ENCODE assay signal across 11 cellular contexts in genomic region chr10:5581670-5582566, GRCh38. TPM values are rescaled to one million over a fixed set of nuclear protein-coding genes. Genes with fewer than 3 reads are reported as not detected.
A peak's percentile ranks its signal among the peaks of the same experiment; 100 is the strongest.
DNase-seq lines count a peak whose midpoint lies in the region; ATAC-seq and TF ChIP-seq lines count a peak whose summit lies in the region.
"Had no signal": no experiment of that assay in that cellular context is flagged by ENCODE, and none has a peak within 500 bp of the region (broad histone marks: within the 10 kb centered on the region; RNA-seq: fewer than 3 reads in every experiment).

No MANE protein-coding gene starts in this region.

- TF ChIP-seq CTCF in GM12864 (IDR thresholded peaks at IDR 0.05; ENCODE audit: low read depth, low read length, missing control alignments), result no peak
- TF ChIP-seq CTCF in PC-9 (conservative IDR thresholded peaks at IDR 0.05), result no peak
- TF ChIP-seq CTCF in Calu3 (IDR thresholded peaks at IDR 0.05; ENCODE audit: unreplicated experiment), result no peak

- CTCF ChIA-PET in PC-9 (lab: Charles Lee), result interaction anchor here (0.6 kb wide), 1 partner anchor 41 kb away, joined by 6 read pairs; no protein-coding TSS in a partner anchor
- CTCF ChIA-PET in Calu3 (lab: Charles Lee), result interaction anchor here (0.6 kb wide), 1 partner anchor 140 kb away, joined by 11 read pairs; no protein-coding TSS in a partner anchor

- POLR2A ChIA-PET in PC-9 (lab: Charles Lee; ENCODE audit: unreplicated experiment), result interaction anchor here (0.6 to 2.2 kb wide), 5 partner anchors 28 to 136 kb away, joined by 3 to 21 read pairs (median 6); no protein-coding TSS in a partner anchor
- POLR2A ChIA-PET in naive thymus-derived CD8-positive, alpha-beta T cell (lab: Charles Lee), result no interaction called here

- DNase-seq in GM12864 (ENCODE audit: low read depth) (peak; percentile 72), PC-9 (no peak), Calu3 (no peak), NCI-H1436 treated with DMSO at 0.1 percent for 48 hours (lab: John Stamatoyannopoulos, UW) (no peak), inferior parietal cortex (ENCODE audit: extremely low spot score) (no peak)
- DNase-seq in naive thymus-derived CD8-positive, alpha-beta T cell, result no peak
- DNase-seq: brain microvascular endothelial cell; stimulated activated CD4-positive, alpha-beta T cell treated with anti-CD3 and anti-CD28 coated beads, Interleukin-15, amount 100 ng/mL, for 24 hours had no signal

- H3K27ac ChIP-seq in PC-9, result peak overlapping the region; percentile 99
- H3K27ac ChIP-seq: brain microvascular endothelial cell, thoracic aorta had no signal

- ATAC-seq in GM19467 (IDR thresholded peaks at IDR 0.05; ENCODE audit: unreplicated experiment) (peak; percentile 64), HG03045 (IDR thresholded peaks at IDR 0.05; ENCODE audit: unreplicated experiment) (peak; percentile 47)
- ATAC-seq in naive thymus-derived CD8-positive, alpha-beta T cell, result no peak

- intact Hi-C loops in PC-9 (cut with micrococcal nuclease; ENCODE audit: unreplicated experiment) (no loop called here), Calu3 (cut with micrococcal nuclease; ENCODE audit: unreplicated experiment) (no loop called here)

- H3K27me3 ChIP-seq in PC-9 (ENCODE audit: insufficient read depth, low read depth), result no peaks in the 10 kb centered on the region
- H3K27me3 ChIP-seq: brain microvascular endothelial cell had no signal

- peaks cover 49% of the 10 kb centered on the region for H3F3A ChIP-seq in PC-9 (ENCODE audit: insufficient read depth, low read depth)

- H3K4me2 ChIP-seq in PC-9, result peak overlapping the region; percentile 76

- H3K27me3 Mint-ChIP-seq in Calu3 (ENCODE audit: unreplicated experiment), result no peaks in the 10 kb centered on the region
- peaks cover 0 to 10% (median 2%) of the 10 kb centered on the region in 5 donors for H3K27me3 Mint-ChIP-seq in naive thymus-derived CD8-positive, alpha-beta T cell

- no peak overlapping the region for H3K4me3 Mint-ChIP-seq in Calu3 (ENCODE audit: low read depth, unreplicated experiment)
- peak overlapping the region in 1 of 10 donors; percentile 37 for H3K4me3 Mint-ChIP-seq in naive thymus-derived CD8-positive, alpha-beta T cell

- BruUV-seq in PC-9 (replicated peaks; lab: Mats Ljungman, UMichigan) (no TSS peak), Calu3 (replicated peaks; lab: Mats Ljungman, UMichigan) (no TSS peak)

- H3K4me3 ChIP-seq in GM12864 (ENCODE audit: low read depth, low read length), result no peak overlapping the region
- no peak overlapping the region for H3K4me3 ChIP-seq in PC-9
- H3K4me3 ChIP-seq: thoracic aorta had no signal

- no peak overlapping the region for H3K27ac Mint-ChIP-seq in Calu3 (ENCODE audit: unreplicated experiment)
- peak overlapping the region in 1 of 10 donors; percentile 52 for H3K27ac Mint-ChIP-seq in naive thymus-derived CD8-positive, alpha-beta T cell

- H3K4me1 Mint-ChIP-seq in Calu3 (ENCODE audit: low read depth, unreplicated experiment), result peaks cover 29% of the 10 kb centered on the region
- peaks cover 0 to 21% (median under 1%) of the 10 kb centered on the region in 4 donors for H3K4me1 Mint-ChIP-seq in naive thymus-derived CD8-positive, alpha-beta T cell

- no peaks in the 10 kb centered on the region for H3K9me3 Mint-ChIP-seq in Calu3 (ENCODE audit: low read depth, unreplicated experiment)
- no peaks in the 10 kb centered on the region for H3K9me3 Mint-ChIP-seq in naive thymus-derived CD8-positive, alpha-beta T cell

- 0 out of 2 replicates have a peak, but pooled peaks cover 5% of the 10 kb centered on the region for H3K9me3 ChIP-seq in PC-9 (ENCODE audit: insufficient read depth, low read depth)
- H3K9me3 ChIP-seq: thoracic aorta had no signal

- H3K79me2 ChIP-seq in PC-9 (ENCODE audit: low read depth), result no peaks in the 10 kb centered on the region

- no peaks in the 10 kb centered on the region for H3K36me3 ChIP-seq in PC-9 (ENCODE audit: low read depth)
- H3K36me3 ChIP-seq: brain microvascular endothelial cell, thoracic aorta had no signal

- no peaks in the 10 kb centered on the region for H3K9me2 ChIP-seq in PC-9 (ENCODE audit: insufficient read depth)

- H4K20me1 ChIP-seq in PC-9 (ENCODE audit: insufficient read depth), result no peaks in the 10 kb centered on the region

- H3K4me1 ChIP-seq in PC-9 (replicated peaks; ENCODE audit: insufficient read depth), result peaks cover 64% of the 10 kb centered on the region

- peak overlapping the region; percentile 62; the same call in 1 of the 2 replicates for H2AFZ ChIP-seq in PC-9

- peaks cover 3% of the 10 kb centered on the region for H3K36me3 Mint-ChIP-seq in Calu3 (ENCODE audit: insufficient read depth, unreplicated experiment)
- no peaks in the 10 kb centered on the region for H3K36me3 Mint-ChIP-seq in naive thymus-derived CD8-positive, alpha-beta T cell

RNA-seq across cellular contexts. Expression of gene CALML3, which starts 57.2 kb away (rescaled TPM):
- total RNA-seq in PC-9 (2021) (not detected in 2 replicates), Calu3 (2022) (not detected in 2 replicates)
- total RNA-seq in naive thymus-derived CD8-positive, alpha-beta T cell, result not detected
- polyA plus RNA-seq in naive thymus-derived CD8-positive, alpha-beta T cell, result not detected
- total RNA-seq: thoracic aorta had no signal

Comparison
In these comparisons a context has a peak if more than half of its experiments do, and no peak if none do; other contexts are left out.
1. ATAC-seq: peak in GM19467 (single experiment) and HG03045 (single experiment); none in naive thymus-derived CD8-positive, alpha-beta T cell (0 of 2).